Comparison of ENCODE assay signal across 10 cellular contexts in the genomic region with DNA sequence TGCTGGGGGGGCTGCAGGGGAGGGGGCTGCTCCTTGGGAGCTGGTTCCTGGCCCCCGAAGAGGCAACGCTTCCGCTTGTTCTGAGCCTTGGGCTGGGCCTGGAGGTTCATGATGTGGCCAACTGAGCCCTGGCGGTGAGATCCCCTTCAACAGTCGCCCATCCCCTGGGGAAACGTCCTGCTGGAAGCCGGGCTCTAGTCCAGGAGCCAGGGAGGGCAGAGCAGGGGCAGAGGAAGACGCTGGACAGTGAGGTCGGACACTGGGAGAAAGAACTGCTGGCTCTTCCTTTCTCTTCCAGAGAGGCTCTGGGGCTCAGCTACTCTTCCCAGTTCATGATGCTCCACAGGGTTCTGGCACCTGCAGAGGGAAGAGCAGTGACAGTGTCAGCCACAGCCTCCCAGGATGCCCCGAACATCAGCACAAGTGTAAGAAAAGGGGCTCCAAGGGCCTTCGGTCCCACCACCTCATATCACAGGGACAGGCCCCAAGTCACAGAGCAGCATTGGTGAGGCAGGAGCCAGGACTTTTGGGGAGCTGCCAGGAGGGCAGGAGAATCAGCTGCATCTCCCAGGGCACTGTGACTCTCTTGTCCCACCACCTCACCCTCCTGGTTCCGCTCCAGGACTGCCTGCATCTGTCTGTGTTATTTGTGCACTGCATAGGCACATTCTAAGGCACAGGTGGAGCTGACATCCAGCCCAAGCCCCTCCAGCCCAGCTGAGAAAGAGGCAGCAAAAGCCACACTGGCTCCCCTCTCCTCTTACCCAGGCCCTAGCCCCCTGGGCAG. TPM values are rescaled to one million over a fixed set of nuclear protein-coding genes. Genes with fewer than 3 reads are reported as not detected.
DNase-seq lines count a peak whose midpoint lies in the region; ATAC-seq and FAIRE-seq lines count a peak whose summit lies in the region.
"Had no signal": no experiment of that assay in that cellular context is flagged by ENCODE, and none has a peak within 500 bp of the region (broad histone marks: within the 10 kb centered on the region; RNA-seq: fewer than 3 reads in every experiment).

No MANE protein-coding gene starts in this region.

- intact Hi-C loops in Right ventricle myocardium superior (cut with DNase I) (no loop called here), left cardiac atrium (cut with DNase I) (loop anchor here (5.0 to 10.0 kb wide), 2 partner anchors 45 to 47 kb away; no protein-coding TSS in a partner anchor)

- H3K9me3 Mint-ChIP-seq in naive thymus-derived CD8-positive, alpha-beta T cell: peaks cover 0 to 1% (median 0%) of the 10 kb centered on the region in 9 donors

- no peaks in the 10 kb centered on the region for H3K27me3 ChIP-seq in duodenal mucosa (ENCODE audit: control insufficient read depth in 1 of 2, insufficient read depth in 2 of 2, low read length in 2 of 2)

- no peaks in the 10 kb centered on the region for H3K9me3 ChIP-seq in duodenal mucosa (ENCODE audit: control insufficient read depth in 1 of 2, low read length in 2 of 2)

- H3K36me3 Mint-ChIP-seq in naive thymus-derived CD8-positive, alpha-beta T cell: peaks cover 0 to 39% (median 2%) of the 10 kb centered on the region in 3 donors

- peaks cover 57 to 66% of the 10 kb centered on the region in 2 donors for H3K4me1 ChIP-seq in duodenal mucosa (ENCODE audit: control insufficient read depth in 1 of 2, insufficient read depth in 2 of 2, low read length in 2 of 2)

- POLR2A ChIA-PET in naive thymus-derived CD8-positive, alpha-beta T cell (lab: Charles Lee): interaction anchor here (1.6 to 10.9 kb wide), 3 partner anchors 12 to 46 kb away, joined by 3 to 330 read pairs (median 103); a partner anchor contains a TSS

- FAIRE-seq in urothelium cell line (lab: Jason Lieb, UNC): peak; percentile 17

- peaks cover 17 to 39% of the 10 kb centered on the region in 2 donors for H3K36me3 ChIP-seq in duodenal mucosa (ENCODE audit: control insufficient read depth in 1 of 2, insufficient read depth in 2 of 2, low read length in 2 of 2)

- peak overlapping the region; percentile 55 to 64 for H3K4me3 ChIP-seq in duodenal mucosa (ENCODE audit: low read depth in 1 of 2, low read length in 2 of 2)

- ATAC-seq in Right ventricle myocardium superior (ENCODE audit: poor library complexity): no peak
- no peak for ATAC-seq in left cardiac atrium
- no peak for ATAC-seq in naive thymus-derived CD8-positive, alpha-beta T cell
- ATAC-seq in GM21717 (IDR thresholded peaks at IDR 0.05; ENCODE audit: unreplicated experiment): no peak

- H3K4me3 Mint-ChIP-seq in naive thymus-derived CD8-positive, alpha-beta T cell: peak overlapping the region in 9 of 10 donors; percentile 23 to 94 (median 81)

- H3K27me3 Mint-ChIP-seq in naive thymus-derived CD8-positive, alpha-beta T cell: no peaks in the 10 kb centered on the region

- DNase-seq in Right ventricle myocardium superior (peak; percentile 51), left cardiac atrium (no peak), urothelium cell line (ENCODE audit: low spot score) (no peak), activated gamma-delta T cell (lab: John Stamatoyannopoulos, UW) (no peak), H4 (ENCODE audit: low spot score) (no peak)
- DNase-seq in naive thymus-derived CD8-positive, alpha-beta T cell: peak in 1 of 10 donors; percentile 30
- DNase-seq: cerebellar nuclear complex, NCI-H1930 had no signal

- peak overlapping the region; percentile 92 to 98 (median 97) for H3K27ac Mint-ChIP-seq in naive thymus-derived CD8-positive, alpha-beta T cell

- peak overlapping the region; percentile 44 to 73 for H3K9ac ChIP-seq in duodenal mucosa (ENCODE audit: low read depth in 1 of 2, low read length in 2 of 2)

- H3K27ac ChIP-seq in duodenal mucosa (ENCODE audit: low read depth, low read length): peak overlapping the region; percentile 86

- H3K4me1 Mint-ChIP-seq in naive thymus-derived CD8-positive, alpha-beta T cell: peaks cover 33 to 75% (median 58%) of the 10 kb centered on the region in 4 donors

RNA-seq across cellular contexts. Expression of a gene that starts 25.9 kb away (rescaled TPM):
- total RNA-seq in Right ventricle myocardium superior (12.9 TPM), left cardiac atrium (10 to 100 TPM; 25.9 to 29.6 TPM)
- 10 to 100 TPM; 40.0 to 43.4 TPM for total RNA-seq in naive thymus-derived CD8-positive, alpha-beta T cell
- 10 to 100 TPM; 31.6 to 37.2 (median 37.2) TPM for polyA plus RNA-seq in naive thymus-derived CD8-positive, alpha-beta T cell
- total RNA-seq in H4 (2014; rRNA removed; shearing (Covaris generic)): 12.9 and 14.0 TPM in 2 replicates
